Comparison of ENCODE assay signal across 17 cellular contexts in genomic region chr1:19213580-19213979, GRCh38. TPM values are rescaled to one million over a fixed set of nuclear protein-coding genes. Genes with fewer than 3 reads are reported as not detected.
A peak's percentile ranks its signal among the peaks of the same experiment; 100 is the strongest.
DNase-seq lines count a peak whose midpoint lies in the region; ATAC-seq and TF ChIP-seq lines count a peak whose summit lies in the region.
"Had no signal": no experiment of that assay in that cellular context is flagged by ENCODE, and none has a peak within 500 bp of the region (broad histone marks: within the 10 kb centered on the region; RNA-seq: fewer than 3 reads in every experiment).

No MANE protein-coding gene starts in this region.

- no peaks in the 10 kb centered on the region for H3K27me3 ChIP-seq in CD8-positive, alpha-beta memory T cell (ENCODE audit: insufficient read depth, low read length, poor library complexity, severe bottlenecking)
- H3K27me3 ChIP-seq in Loucy (ENCODE audit: insufficient read depth, low read length, poor library complexity, severe bottlenecking): no peaks in the 10 kb centered on the region
- H3K27me3 ChIP-seq: SJSA1 had no signal

- H3K27me3 Mint-ChIP-seq in activated T-cell treated with anti-CD3 and anti-CD28 coated beads, Interleukin-2, amount 50 U/mL, for 72 hours (ENCODE audit: low read depth): no peaks in the 10 kb centered on the region
- peaks cover 0 to 2% of the 10 kb centered on the region in 2 donors for H3K27me3 Mint-ChIP-seq in CD8-positive, alpha-beta memory T cell
- no peaks in the 10 kb centered on the region for H3K27me3 Mint-ChIP-seq in memory B cell

- H3K27ac ChIP-seq in CD8-positive, alpha-beta memory T cell (ENCODE audit: low read depth, low read length): no peak overlapping the region
- H3K27ac ChIP-seq in coronary artery: no peak overlapping the region
- H3K27ac ChIP-seq: GM23248, PC-9, SJSA1 had no signal

- peaks cover 9 to 15% of the 10 kb centered on the region in 2 donors for H3K36me3 Mint-ChIP-seq in activated T-cell treated with anti-CD3 and anti-CD28 coated beads, Interleukin-2, amount 50 U/mL, for 72 hours (ENCODE audit: insufficient read depth in 2 of 2)
- H3K36me3 Mint-ChIP-seq in CD8-positive, alpha-beta memory T cell: peaks cover 0 to 49% (median 2%) of the 10 kb centered on the region in 3 donors
- H3K36me3 Mint-ChIP-seq in memory B cell: peaks cover 15% of the 10 kb centered on the region

- H3K36me3 ChIP-seq in CD8-positive, alpha-beta memory T cell (ENCODE audit: insufficient read depth, low read length): peaks cover 1% of the 10 kb centered on the region
- peaks cover 18% of the 10 kb centered on the region; the same call in 1 of the 2 replicates for H3K36me3 ChIP-seq in Loucy (ENCODE audit: insufficient read depth, low read length)

- H3K79me2 ChIP-seq in Loucy (ENCODE audit: insufficient read depth, low read length): peaks cover 75% of the 10 kb centered on the region

- CTCF ChIA-PET in CD8-positive, alpha-beta memory T cell (lab: Charles Lee): interaction anchor here (0.9 kb wide), 1 partner anchor 27 kb away, joined by 4 read pairs; no protein-coding TSS in a partner anchor

- no peaks in the 10 kb centered on the region for H3K9me3 ChIP-seq in CD8-positive, alpha-beta memory T cell (ENCODE audit: low read length)
- no peaks in the 10 kb centered on the region for H3K9me3 ChIP-seq in Loucy (ENCODE audit: insufficient read depth, low read depth, low read length)
- H3K9me3 ChIP-seq: SJSA1 had no signal

- DNase-seq in activated T-cell treated with anti-CD3 and anti-CD28 coated beads, Interleukin-2, amount 50 U/mL, for 72 hours: no peak
- DNase-seq in activated T-cell treated with anti-CD3 and anti-CD28 coated beads for 4 hours: no peak
- no peak for DNase-seq in CD8-positive, alpha-beta memory T cell
- DNase-seq in memory B cell (ENCODE audit: low spot score in 2 of 2): no peak
- no peak for DNase-seq in coronary artery (ENCODE audit: low spot score)
- no peak for DNase-seq in activated gamma-delta T cell treated with Interleukin-2 at 50 U/mL for 16 hours
- DNase-seq: Calu3, GM23248, HCEC 1CT, NCI-H1048, NCI-H1436 treated with DMSO at 0.1 percent for 48 hours, NCI-H2029 treated with DMSO at 0.1 percent for 48 hours, NCI-H2171 treated with DMSO at 0.1 percent for 48 hours, NCI-H446 treated with DMSO at 0.1 percent for 48 hours, PC-9 had no signal

- ATAC-seq in activated T-cell treated with anti-CD3 and anti-CD28 coated beads, Interleukin-2, amount 50 U/mL, for 72 hours (replicated peaks in 1 of 2): no peak
- no peak for ATAC-seq in memory B cell (ENCODE audit: low read depth)

- H3K27ac Mint-ChIP-seq in activated T-cell treated with anti-CD3 and anti-CD28 coated beads, Interleukin-2, amount 50 U/mL, for 72 hours: peak overlapping the region; percentile 80
- H3K27ac Mint-ChIP-seq in CD8-positive, alpha-beta memory T cell: peak overlapping the region in 7 of 8 donors; percentile 0 to 95 (median 7)
- peak overlapping the region; percentile 9 for H3K27ac Mint-ChIP-seq in memory B cell

- no peak overlapping the region for H2AFZ ChIP-seq in Loucy (ENCODE audit: low read length)
- H2AFZ ChIP-seq: GM23248, PC-9 had no signal

- H3K9ac ChIP-seq in Loucy (ENCODE audit: low read depth, low read length, poor library complexity, severe bottlenecking): peak overlapping the region; percentile 13

- peaks cover 28% of the 10 kb centered on the region for H4K20me1 ChIP-seq in Loucy (ENCODE audit: insufficient read depth, low read length, poor library complexity, severe bottlenecking)

- H3K4me3 ChIP-seq in CD8-positive, alpha-beta memory T cell (ENCODE audit: low read length): no peak overlapping the region
- H3K4me3 ChIP-seq in Loucy (ENCODE audit: low read length, poor library complexity, severe bottlenecking): peak overlapping the region; percentile 93
- no peak overlapping the region for H3K4me3 ChIP-seq in coronary artery
- H3K4me3 ChIP-seq: GM23248, PC-9, SJSA1 had no signal

- no peaks in the 10 kb centered on the region for H3K9me2 ChIP-seq in Loucy (replicated peaks; ENCODE audit: low read depth, low read length)

- H3K4me1 Mint-ChIP-seq in activated T-cell treated with anti-CD3 and anti-CD28 coated beads, Interleukin-2, amount 50 U/mL, for 72 hours (ENCODE audit: low read depth): peaks cover 49% of the 10 kb centered on the region
- H3K4me1 Mint-ChIP-seq in CD8-positive, alpha-beta memory T cell: peaks cover 44 to 62% (median 61%) of the 10 kb centered on the region in 3 donors
- peaks cover 23% of the 10 kb centered on the region for H3K4me1 Mint-ChIP-seq in memory B cell

- TF ChIP-seq CTCF in Loucy (conservative IDR thresholded peaks at IDR 0.05; ENCODE audit: low read length) (no peak), coronary artery (IDR thresholded peaks at IDR 0.05) (no peak)

- POLR2A ChIA-PET in CD8-positive, alpha-beta memory T cell (lab: Charles Lee): no interaction called here

- no peaks in the 10 kb centered on the region for H3F3A ChIP-seq in Loucy (ENCODE audit: low read depth)

- H3K9me3 Mint-ChIP-seq in activated T-cell treated with anti-CD3 and anti-CD28 coated beads, Interleukin-2, amount 50 U/mL, for 72 hours: no peaks in the 10 kb centered on the region
- H3K9me3 Mint-ChIP-seq in CD8-positive, alpha-beta memory T cell: no peaks in the 10 kb centered on the region
- no peaks in the 10 kb centered on the region for H3K9me3 Mint-ChIP-seq in memory B cell

- H3K4me3 Mint-ChIP-seq in activated T-cell treated with anti-CD3 and anti-CD28 coated beads, Interleukin-2, amount 50 U/mL, for 72 hours: peak overlapping the region in 1 of 2 donors; percentile 11
- no peak overlapping the region for H3K4me3 Mint-ChIP-seq in CD8-positive, alpha-beta memory T cell
- no peak overlapping the region for H3K4me3 Mint-ChIP-seq in memory B cell

- H3K4me1 ChIP-seq in CD8-positive, alpha-beta memory T cell (ENCODE audit: insufficient read depth, low read length): peaks cover 29% of the 10 kb centered on the region
- peaks cover 56% of the 10 kb centered on the region for H3K4me1 ChIP-seq in Loucy (ENCODE audit: insufficient read depth, low read length, poor library complexity, severe bottlenecking)

- peak overlapping the region; percentile 86 for H3K4me2 ChIP-seq in Loucy (ENCODE audit: low read depth, low read length, poor library complexity, severe bottlenecking)
- H3K4me2 ChIP-seq: PC-9 had no signal

RNA-seq across cellular contexts. Expression of gene UBR4, which starts 3.5 kb away (rescaled TPM):
- total RNA-seq in activated T-cell treated with anti-CD3 and anti-CD28 coated beads, Interleukin-2, amount 50 U/mL, for 72 hours: 100 to 1,000 TPM; 208 to 215 TPM
- 100 to 1,000 TPM; 110 to 112 TPM for total RNA-seq in CD8-positive, alpha-beta memory T cell
- polyA plus RNA-seq in CD8-positive, alpha-beta memory T cell: 27.4 TPM

RNA-seq across cellular contexts. Expression of gene EMC1, which starts 37.7 kb away (rescaled TPM):
- total RNA-seq in activated T-cell treated with anti-CD3 and anti-CD28 coated beads, Interleukin-2, amount 50 U/mL, for 72 hours: 10 to 100 TPM; 36.5 to 38.5 TPM
- total RNA-seq in CD8-positive, alpha-beta memory T cell: 10 to 100 TPM; 57.0 to 58.2 TPM
- polyA plus RNA-seq in CD8-positive, alpha-beta memory T cell: 24.7 TPM

RNA-seq across cellular contexts. Expression of gene MRTO4, which starts 38.0 kb away (rescaled TPM):
- total RNA-seq in activated T-cell treated with anti-CD3 and anti-CD28 coated beads, Interleukin-2, amount 50 U/mL, for 72 hours: 10 to 100 TPM; 43.7 to 52.7 TPM
- 100 to 1,000 TPM; 137 TPM for total RNA-seq in CD8-positive, alpha-beta memory T cell
- polyA plus RNA-seq in CD8-positive, alpha-beta memory T cell: 28.5 TPM

Comparison
In these comparisons a context has a peak if more than half of its experiments do, and no peak if none do; other contexts are left out.
1. H3K27ac Mint-ChIP-seq: peak in every context shown above with its lines; median percentile 80 in activated T-cell treated with anti-CD3 and anti-CD28 coated beads, Interleukin-2, amount 50 U/mL, for 72 hours; 9 in memory B cell; 7 in CD8-positive, alpha-beta memory T cell.